Comparison of ENCODE assay signal across 16 cellular contexts in genomic region chr11:67489203-67489859, GRCh38. TPM values are rescaled to one million over a fixed set of nuclear protein-coding genes. Genes with fewer than 3 reads are reported as not detected.
DNase-seq lines count a peak whose midpoint lies in the region; ATAC-seq and TF ChIP-seq lines count a peak whose summit lies in the region.
"Had no signal": no experiment of that assay in that cellular context is flagged by ENCODE, and none has a peak within 500 bp of the region (broad histone marks: within the 10 kb centered on the region; RNA-seq: fewer than 3 reads in every experiment).

No MANE protein-coding gene starts in this region.

- DNase-seq in activated T-cell treated with anti-CD3 and anti-CD28 coated beads, Interleukin-2, amount 50 U/mL, for 72 hours, result no peak
- no peak for DNase-seq in activated T-cell treated with anti-CD3 and anti-CD28 coated beads, Interleukin-2, amount 50 U/mL, for 4 hours
- DNase-seq in activated B cell treated with CpG ODN at 0.5 μM for 24 hours, result no peak
- no peak for DNase-seq in endothelial cell (ENCODE audit: low spot score)
- DNase-seq in breast epithelium (ENCODE audit: low spot score in 2 of 2), result no peak
- no peak for DNase-seq in DMS79 (lab: John Stamatoyannopoulos, UW)
- no peak for DNase-seq in cortex of kidney (lab: John Stamatoyannopoulos, UW)
- DNase-seq: activated gamma-delta T cell, hippocampal formation, NCI-H1105 treated with DMSO at 0.1 percent for 48 hours, stomach had no signal

- H3K27me3 ChIP-seq in breast epithelium, result no peaks in the 10 kb centered on the region
- H3K27me3 ChIP-seq: stomach had no signal

- no peaks in the 10 kb centered on the region for H3K9me3 ChIP-seq in breast epithelium
- H3K9me3 ChIP-seq: stomach had no signal

- peaks cover 52% of the 10 kb centered on the region for H3K4me1 Mint-ChIP-seq in activated T-cell treated with anti-CD3 and anti-CD28 coated beads, Interleukin-2, amount 50 U/mL, for 72 hours (ENCODE audit: low read depth)
- peaks cover 47% of the 10 kb centered on the region for H3K4me1 Mint-ChIP-seq in activated T-cell treated with anti-CD3 and anti-CD28 coated beads, Interleukin-2, amount 50 U/mL, for 4 hours (ENCODE audit: low read depth)
- H3K4me1 Mint-ChIP-seq in activated B cell treated with CpG ODN at 0.5 μM for 24 hours (peaks cover 39% of the 10 kb centered on the region), endothelial cell (ENCODE audit: unreplicated experiment) (peaks cover 9% of the 10 kb centered on the region)
- H3K4me1 Mint-ChIP-seq in stimulated activated memory B cell treated with anti-CD40 and anti-IgM and Interleukin-4, amounts not matched to agents 10 μg/mL and 1 μg/mL and 100 μg/mL, for 72 hours, result peaks cover 69% of the 10 kb centered on the region

- no peaks in the 10 kb centered on the region for H3K27me3 Mint-ChIP-seq in activated T-cell treated with anti-CD3 and anti-CD28 coated beads, Interleukin-2, amount 50 U/mL, for 72 hours (ENCODE audit: low read depth)
- no peaks in the 10 kb centered on the region for H3K27me3 Mint-ChIP-seq in activated T-cell treated with anti-CD3 and anti-CD28 coated beads, Interleukin-2, amount 50 U/mL, for 4 hours (ENCODE audit: low read depth)
- no peaks in the 10 kb centered on the region for H3K27me3 Mint-ChIP-seq in activated B cell treated with CpG ODN at 0.5 μM for 24 hours
- H3K27me3 Mint-ChIP-seq in endothelial cell (ENCODE audit: unreplicated experiment), result peaks cover 12% of the 10 kb centered on the region
- no peaks in the 10 kb centered on the region for H3K27me3 Mint-ChIP-seq in stimulated activated memory B cell treated with anti-CD40 and anti-IgM and Interleukin-4, amounts not matched to agents 10 μg/mL and 1 μg/mL and 100 μg/mL, for 72 hours
- H3K27me3 Mint-ChIP-seq: progenitor cell of endocrine pancreas had no signal

- no peak overlapping the region for H3K4me3 ChIP-seq in breast epithelium
- H3K4me3 ChIP-seq: stomach had no signal

- TF ChIP-seq CTCF in activated B cell treated with CpG ODN at 0.5 μM for 24 hours (IDR thresholded peaks at IDR 0.05) (no peak), endothelial cell (IDR thresholded peaks at IDR 0.05; ENCODE audit: unreplicated experiment) (no peak), breast epithelium (IDR thresholded peaks at IDR 0.05) (no peak)

- intact Hi-C loops in activated B cell treated with CpG ODN at 0.5 μM for 24 hours (cut with micrococcal nuclease) (no loop called here), breast epithelium (cut with DNase I; ENCODE audit: low total_unique reads) (no loop called here)

- H3K36me3 ChIP-seq in breast epithelium, result no peaks in the 10 kb centered on the region

- H3K27ac Mint-ChIP-seq in activated T-cell treated with anti-CD3 and anti-CD28 coated beads, Interleukin-2, amount 50 U/mL, for 72 hours, result peak overlapping the region; percentile 91
- H3K27ac Mint-ChIP-seq in activated B cell treated with CpG ODN at 0.5 μM for 24 hours (peak overlapping the region; percentile 73), endothelial cell (ENCODE audit: unreplicated experiment) (no peak overlapping the region)
- peak overlapping the region; percentile 93 for H3K27ac Mint-ChIP-seq in stimulated activated memory B cell treated with anti-CD40 and anti-IgM and Interleukin-4, amounts not matched to agents 10 μg/mL and 1 μg/mL and 100 μg/mL, for 72 hours
- H3K27ac Mint-ChIP-seq: progenitor cell of endocrine pancreas had no signal

- CTCF ChIA-PET in activated B cell treated with CpG ODN at 0.5 μM for 24 hours (lab: Charles Lee), result no interaction called here

- no peak overlapping the region for H3K27ac ChIP-seq in breast epithelium
- H3K27ac ChIP-seq: HL-60, KMS-11, stomach had no signal

- H3K36me3 Mint-ChIP-seq in activated T-cell treated with anti-CD3 and anti-CD28 coated beads, Interleukin-2, amount 50 U/mL, for 72 hours (ENCODE audit: insufficient read depth in 2 of 2), result peaks cover 8 to 19% of the 10 kb centered on the region in 2 donors
- H3K36me3 Mint-ChIP-seq in activated T-cell treated with anti-CD3 and anti-CD28 coated beads, Interleukin-2, amount 50 U/mL, for 4 hours (ENCODE audit: insufficient read depth), result peaks cover 27% of the 10 kb centered on the region
- H3K36me3 Mint-ChIP-seq in activated B cell treated with CpG ODN at 0.5 μM for 24 hours (ENCODE audit: low read depth), result peaks cover 79% of the 10 kb centered on the region
- peaks cover 27% of the 10 kb centered on the region for H3K36me3 Mint-ChIP-seq in endothelial cell (ENCODE audit: low read depth, unreplicated experiment)
- H3K36me3 Mint-ChIP-seq in stimulated activated memory B cell treated with anti-CD40 and anti-IgM and Interleukin-4, amounts not matched to agents 10 μg/mL and 1 μg/mL and 100 μg/mL, for 72 hours, result peaks cover 62% of the 10 kb centered on the region

- POLR2A ChIA-PET in activated B cell treated with CpG ODN at 0.5 μM for 24 hours (lab: Charles Lee), result interaction anchor here (1.0 to 11.1 kb wide), 2 partner anchors 9 to 54 kb away, joined by 4 to 189 read pairs; partner anchors contain the start of gene PTPRCAP

- peaks cover 1 to 2% of the 10 kb centered on the region in 2 donors for H3K9me3 Mint-ChIP-seq in activated T-cell treated with anti-CD3 and anti-CD28 coated beads, Interleukin-2, amount 50 U/mL, for 72 hours
- H3K9me3 Mint-ChIP-seq in activated T-cell treated with anti-CD3 and anti-CD28 coated beads, Interleukin-2, amount 50 U/mL, for 4 hours, result no peaks in the 10 kb centered on the region
- no peaks in the 10 kb centered on the region for H3K9me3 Mint-ChIP-seq in activated B cell treated with CpG ODN at 0.5 μM for 24 hours
- H3K9me3 Mint-ChIP-seq in endothelial cell (ENCODE audit: unreplicated experiment), result no peaks in the 10 kb centered on the region
- no peaks in the 10 kb centered on the region for H3K9me3 Mint-ChIP-seq in stimulated activated memory B cell treated with anti-CD40 and anti-IgM and Interleukin-4, amounts not matched to agents 10 μg/mL and 1 μg/mL and 100 μg/mL, for 72 hours

- TF ChIP-seq POLR2A in breast epithelium (IDR thresholded peaks at IDR 0.05), result no peak

- H3K4me3 Mint-ChIP-seq in activated T-cell treated with anti-CD3 and anti-CD28 coated beads, Interleukin-2, amount 50 U/mL, for 72 hours, result peak overlapping the region; percentile 58 to 63
- no peak overlapping the region for H3K4me3 Mint-ChIP-seq in activated T-cell treated with anti-CD3 and anti-CD28 coated beads, Interleukin-2, amount 50 U/mL, for 4 hours
- no peak overlapping the region for H3K4me3 Mint-ChIP-seq in activated B cell treated with CpG ODN at 0.5 μM for 24 hours
- H3K4me3 Mint-ChIP-seq in endothelial cell (ENCODE audit: unreplicated experiment), result peak overlapping the region; percentile 12
- no peak overlapping the region for H3K4me3 Mint-ChIP-seq in stimulated activated memory B cell treated with anti-CD40 and anti-IgM and Interleukin-4, amounts not matched to agents 10 μg/mL and 1 μg/mL and 100 μg/mL, for 72 hours

- no peaks in the 10 kb centered on the region for H3K4me1 ChIP-seq in breast epithelium

- ATAC-seq in activated T-cell treated with anti-CD3 and anti-CD28 coated beads, Interleukin-2, amount 50 U/mL, for 72 hours (replicated peaks in 1 of 2), result no peak
- no peak for ATAC-seq in activated T-cell treated with anti-CD3 and anti-CD28 coated beads, Interleukin-2, amount 50 U/mL, for 4 hours
- no peak for ATAC-seq in activated B cell treated with CpG ODN at 0.5 μM for 24 hours (ENCODE audit: low read depth)
- ATAC-seq in stimulated activated memory B cell treated with anti-CD40 and anti-IgM and Interleukin-4, amounts not matched to agents 10 μg/mL and 1 μg/mL and 100 μg/mL, for 72 hours, result no peak

RNA-seq across cellular contexts. Expression of gene AIP, which starts 6.5 kb away (rescaled TPM):
- 100 to 1,000 TPM; 172 to 184 TPM for total RNA-seq in activated T-cell treated with anti-CD3 and anti-CD28 coated beads, Interleukin-2, amount 50 U/mL, for 72 hours
- 100 to 1,000 TPM; 156 to 183 (median 166) TPM for total RNA-seq in activated T-cell treated with anti-CD3 and anti-CD28 coated beads, Interleukin-2, amount 50 U/mL, for 4 hours
- 108 and 114 TPM in 2 replicates for total RNA-seq in activated B cell treated with CpG ODN at 0.5 μM for 24 hours
- 32.9 TPM for total RNA-seq in endothelial cell (ENCODE audit: unreplicated experiment)
- total RNA-seq in breast epithelium, result 10 to 100 TPM; 66.4 to 84.5 (median 69.8) TPM

RNA-seq across cellular contexts. Expression of gene PITPNM1, which starts 15.8 kb away (rescaled TPM):
- 100 to 1,000 TPM in 1 of 2 donors, 10 to 100 TPM in 1; 94.3 to 118 TPM for total RNA-seq in activated T-cell treated with anti-CD3 and anti-CD28 coated beads, Interleukin-2, amount 50 U/mL, for 72 hours
- 100 to 1,000 TPM in 1 of 3 donors, 10 to 100 TPM in 2; 88.8 to 118 (median 96.4) TPM for total RNA-seq in activated T-cell treated with anti-CD3 and anti-CD28 coated beads, Interleukin-2, amount 50 U/mL, for 4 hours
- total RNA-seq in activated B cell treated with CpG ODN at 0.5 μM for 24 hours (103 and 111 TPM in 2 replicates), endothelial cell (ENCODE audit: unreplicated experiment) (11.5 TPM), breast epithelium (10 to 100 TPM in 2 of 3 donors, 1 to 10 TPM in 1; 6.4 to 20.0 (median 11.7) TPM)

RNA-seq across cellular contexts. Expression of gene CDK2AP2, which starts 18.6 kb away (rescaled TPM):
- total RNA-seq in activated T-cell treated with anti-CD3 and anti-CD28 coated beads, Interleukin-2, amount 50 U/mL, for 72 hours, result 100 to 1,000 TPM; 103 to 137 TPM
- total RNA-seq in activated T-cell treated with anti-CD3 and anti-CD28 coated beads, Interleukin-2, amount 50 U/mL, for 4 hours, result 10 to 100 TPM; 79.1 to 89.1 (median 86.2) TPM
- total RNA-seq in activated B cell treated with CpG ODN at 0.5 μM for 24 hours (67.1 and 68.5 TPM in 2 replicates), endothelial cell (ENCODE audit: unreplicated experiment) (27.8 TPM), breast epithelium (10 to 100 TPM; 32.1 to 35.4 (median 32.8) TPM)

RNA-seq across cellular contexts. Expression of gene TMEM134, which starts 20.3 kb away (rescaled TPM):
- total RNA-seq in activated T-cell treated with anti-CD3 and anti-CD28 coated beads, Interleukin-2, amount 50 U/mL, for 72 hours, result 10 to 100 TPM; 53.2 to 59.7 TPM
- total RNA-seq in activated T-cell treated with anti-CD3 and anti-CD28 coated beads, Interleukin-2, amount 50 U/mL, for 4 hours, result 10 to 100 TPM; 31.1 to 36.3 (median 32.9) TPM
- 76.0 and 83.5 TPM in 2 replicates for total RNA-seq in activated B cell treated with CpG ODN at 0.5 μM for 24 hours
- total RNA-seq in endothelial cell (ENCODE audit: unreplicated experiment), result 47.4 TPM
- 10 to 100 TPM; 37.8 to 54.2 (median 42.3) TPM for total RNA-seq in breast epithelium

RNA-seq across cellular contexts. Expression of gene CABP2, which starts 33.9 kb away (rescaled TPM):
- total RNA-seq in activated T-cell treated with anti-CD3 and anti-CD28 coated beads, Interleukin-2, amount 50 U/mL, for 72 hours, result not detected
- not detected for total RNA-seq in activated T-cell treated with anti-CD3 and anti-CD28 coated beads, Interleukin-2, amount 50 U/mL, for 4 hours
- total RNA-seq in activated B cell treated with CpG ODN at 0.5 μM for 24 hours (not detected in 2 replicates), endothelial cell (ENCODE audit: unreplicated experiment) (not detected), breast epithelium (not detected)
- total RNA-seq: progenitor cell of endocrine pancreas; stomach; T-helper 1 cell treated with Interleukin-12 subunit alpha and Interleukin-12 subunit beta and Interleukin-4 antibody, amounts not matched to agents 30 ng/mL and 1 ng/mL, for 36 hours had no signal

Comparison
In these comparisons a context has a peak if more than half of its experiments do, and no peak if none do; other contexts are left out.
1. H3K4me3 Mint-ChIP-seq: peak in activated T-cell treated with anti-CD3 and anti-CD28 coated beads, Interleukin-2, amount 50 U/mL, for 72 hours (2 of 2) and endothelial cell (single experiment); none in activated T-cell treated with anti-CD3 and anti-CD28 coated beads, Interleukin-2, amount 50 U/mL, for 4 hours (single experiment), activated B cell treated with CpG ODN at 0.5 μM for 24 hours (single experiment) and stimulated activated memory B cell treated with anti-CD40 and anti-IgM and Interleukin-4, amounts not matched to agents 10 μg/mL and 1 μg/mL and 100 μg/mL, for 72 hours (single experiment).